In genomic region chrX:17786554-17787347, GRCh38 we compare ENCODE assay signal across 7 cellular contexts. TPM values are rescaled to one million over a fixed set of nuclear protein-coding genes. Genes with fewer than 3 reads are reported as not detected.
DNase-seq lines count a peak whose midpoint lies in the region; ATAC-seq and TF ChIP-seq lines count a peak whose summit lies in the region.
"Not testable (repeated sequence)": the region's sequence is repeated elsewhere in the genome, so short reads cannot be mapped to it uniquely, and the experiment has no call there.

No MANE protein-coding gene starts in this region.

- not testable (repeated sequence) for H3K36me3 ChIP-seq in HUES6 (ENCODE audit: control insufficient read depth, insufficient read depth, low read length); RWPE2 (ENCODE audit: low read depth); breast epithelium; left ventricle myocardium inferior; trophoblast cell (ENCODE audit: control insufficient read depth in 1 of 2, insufficient read depth in 2 of 2, low read length in 2 of 2)

- H2BK12ac ChIP-seq in trophoblast cell (ENCODE audit: low read length), result not testable (repeated sequence)

- peak overlapping the region; percentile 56 for H3K9ac ChIP-seq in HUES6 (ENCODE audit: low read length)
- H3K9ac ChIP-seq in trophoblast cell (ENCODE audit: low read length), result not testable (repeated sequence)

- not testable (repeated sequence) for H3K79me1 ChIP-seq in trophoblast cell (ENCODE audit: low read length)

- not testable (repeated sequence) for TF ChIP-seq CTCF in RWPE2 (IDR thresholded peaks at IDR 0.05; ENCODE audit: poor library complexity, severe bottlenecking); breast epithelium (IDR thresholded peaks at IDR 0.05); left ventricle myocardium inferior (IDR thresholded peaks at IDR 0.05; ENCODE audit: borderline replicate concordance); mesothelial cell of epicardium (IDR thresholded peaks at IDR 0.05; ENCODE audit: unreplicated experiment)

- H3K23ac ChIP-seq in trophoblast cell (ENCODE audit: low read length), result not testable (repeated sequence)

- not testable (repeated sequence) for H2AK5ac ChIP-seq in trophoblast cell (ENCODE audit: low read length)

- no CpG with 5 or more reads among the region's 31 CpGs for WGBS in trophoblast cell (ENCODE audit: extremely low coverage, insufficient coverage, insufficient read length)

- H2BK120ac ChIP-seq in trophoblast cell (ENCODE audit: insufficient read depth, low read length, poor library complexity), result not testable (repeated sequence)

- not testable (repeated sequence) for H3K27me3 ChIP-seq in HUES6 (ENCODE audit: control insufficient read depth, insufficient read depth, low read length); RWPE2 (ENCODE audit: insufficient read depth, poor library complexity, severe bottlenecking); left ventricle myocardium inferior (ENCODE audit: low read depth); trophoblast cell (ENCODE audit: insufficient read depth, low read length)
- peaks cover 0 to 22% of the 10 kb centered on the region in 2 donors for H3K27me3 ChIP-seq in breast epithelium

- H3K4me2 ChIP-seq in trophoblast cell (ENCODE audit: low read length), result not testable (repeated sequence)

- H3K9me3 Mint-ChIP-seq in mesothelial cell of epicardium, result peaks cover 13% of the 10 kb centered on the region

- H3K79me2 ChIP-seq in trophoblast cell (ENCODE audit: control insufficient read depth, insufficient read depth, low read length, poor library complexity), result not testable (repeated sequence)

- H3K14ac ChIP-seq in trophoblast cell (ENCODE audit: low read length), result not testable (repeated sequence)

- H3K9me3 ChIP-seq in HUES6 (ENCODE audit: control insufficient read depth, insufficient read depth, low read depth, low read length); RWPE2 (ENCODE audit: severe bottlenecking); breast epithelium; left ventricle myocardium inferior (replicated peaks); trophoblast cell (ENCODE audit: insufficient read depth, low read depth, low read length): not testable (repeated sequence)

- H3K27ac Mint-ChIP-seq in mesothelial cell of epicardium, result not testable (repeated sequence)

- not testable (repeated sequence) for TF ChIP-seq POLR2A in breast epithelium (IDR thresholded peaks at IDR 0.05)

- H2AFZ ChIP-seq in trophoblast cell (ENCODE audit: insufficient read depth, low read length, poor library complexity), result peak overlapping the region; percentile 17

- H3K4me3 ChIP-seq in HUES6 (ENCODE audit: low read depth, low read length) (peak overlapping the region; percentile 56), RWPE2 (ENCODE audit: severe bottlenecking) (peak overlapping the region; percentile 28), breast epithelium (peak overlapping the region in 2 of 3 donors; percentile 20 to 49), left ventricle myocardium inferior (peak overlapping the region; percentile 23)
- not testable (repeated sequence) for H3K4me3 ChIP-seq in trophoblast cell (ENCODE audit: low read depth, low read length)

- H3K36me3 Mint-ChIP-seq in mesothelial cell of epicardium, result not testable (repeated sequence)

- H4K12ac ChIP-seq in trophoblast cell (ENCODE audit: low read depth, low read length), result not testable (repeated sequence)

- DNase-seq in DMS53 (lab: John Stamatoyannopoulos, UW), result peak; percentile 50
- DNase-seq in RWPE2 (ENCODE audit: low spot score); breast epithelium (ENCODE audit: low spot score in 2 of 2); left ventricle myocardium inferior; mesothelial cell of epicardium (ENCODE audit: low spot score in 2 of 2, unreplicated experiment in 2 of 2); trophoblast cell: not testable (repeated sequence)

- H3K4ac ChIP-seq in trophoblast cell (ENCODE audit: low read depth, low read length), result not testable (repeated sequence)

- not testable (repeated sequence) for H3K27me3 Mint-ChIP-seq in mesothelial cell of epicardium (ENCODE audit: low read depth)

- H3K4me3 Mint-ChIP-seq in mesothelial cell of epicardium, result peak overlapping the region; percentile 51

- not testable (repeated sequence) for ATAC-seq in RWPE2 (ENCODE audit: low read depth)

- peak overlapping the region; percentile 73 for H4K8ac ChIP-seq in trophoblast cell (ENCODE audit: low read depth, low read length)

- H3K18ac ChIP-seq in trophoblast cell (ENCODE audit: low read length), result not testable (repeated sequence)

- not testable (repeated sequence) for H2BK5ac ChIP-seq in trophoblast cell (ENCODE audit: low read depth, low read length, poor library complexity)

- intact Hi-C loops in breast epithelium (cut with DNase I; ENCODE audit: low total_unique reads); left ventricle myocardium inferior (cut with micrococcal nuclease): not testable (repeated sequence)

- H3K4me1 ChIP-seq in HUES6 (ENCODE audit: control insufficient read depth, insufficient read depth, low read length), result peaks cover 17% of the 10 kb centered on the region
- H3K4me1 ChIP-seq in RWPE2 (ENCODE audit: insufficient read depth, poor library complexity, severe bottlenecking); breast epithelium; left ventricle myocardium inferior; trophoblast cell (ENCODE audit: control insufficient read depth in 1 of 2, insufficient read depth in 2 of 2, low read length in 2 of 2): not testable (repeated sequence)

- H4K91ac ChIP-seq in trophoblast cell (ENCODE audit: low read depth, low read length), result peak overlapping the region; percentile 5

- H3K27ac ChIP-seq in HUES6 (ENCODE audit: low read depth, low read length); breast epithelium; left ventricle myocardium inferior (replicated peaks); trophoblast cell (ENCODE audit: low read depth, low read length): not testable (repeated sequence)
- peak overlapping the region; percentile 17 for H3K27ac ChIP-seq in RWPE2 (ENCODE audit: poor library complexity, severe bottlenecking)

- not testable (repeated sequence) for H3K4me1 Mint-ChIP-seq in mesothelial cell of epicardium

RNA-seq across cellular contexts. Expression of gene SCML1, which starts 49.5 kb away (rescaled TPM):
- total RNA-seq in breast epithelium, result 10 to 100 TPM; 14.4 to 20.0 (median 16.0) TPM
- 6.8 TPM for total RNA-seq in left ventricle myocardium inferior
- 9.8 to 10.7 TPM (median 10.4 TPM) in 3 replicates for total RNA-seq in mesothelial cell of epicardium
- polyA plus RNA-seq in trophoblast cell (2013), result 5.3 and 5.6 TPM in 2 replicates
